In genomic region chr4:168682898-168683500, GRCh38 we compare ENCODE assay signal across 1 cellular context.
A peak's percentile ranks its signal among the peaks of the same experiment; 100 is the strongest.
TF ChIP-seq lines count a peak whose summit lies in the region.

No MANE protein-coding gene starts in this region.

TF ChIP-seq in GM12878, 131 proteins besides CTCF, POLR2A, EP300 and RAD21 (continued from another document):
- TF ChIP-seq MAX (IDR thresholded peaks at IDR 0.05; ENCODE audit: low read depth, low read length): no peak
- no peak for TF ChIP-seq FOXM1 (IDR thresholded peaks at IDR 0.05; ENCODE audit: low read depth, low read length)
- TF ChIP-seq YY1 (IDR thresholded peaks at IDR 0.05; ENCODE audit: low read depth, low read length): no peak
- peak; percentile 56; the same call in 1 of the 2 replicates for TF ChIP-seq BCL11A (IDR thresholded peaks at IDR 0.05; ENCODE audit: low read depth, low read length)
- TF ChIP-seq, protein P1, sequence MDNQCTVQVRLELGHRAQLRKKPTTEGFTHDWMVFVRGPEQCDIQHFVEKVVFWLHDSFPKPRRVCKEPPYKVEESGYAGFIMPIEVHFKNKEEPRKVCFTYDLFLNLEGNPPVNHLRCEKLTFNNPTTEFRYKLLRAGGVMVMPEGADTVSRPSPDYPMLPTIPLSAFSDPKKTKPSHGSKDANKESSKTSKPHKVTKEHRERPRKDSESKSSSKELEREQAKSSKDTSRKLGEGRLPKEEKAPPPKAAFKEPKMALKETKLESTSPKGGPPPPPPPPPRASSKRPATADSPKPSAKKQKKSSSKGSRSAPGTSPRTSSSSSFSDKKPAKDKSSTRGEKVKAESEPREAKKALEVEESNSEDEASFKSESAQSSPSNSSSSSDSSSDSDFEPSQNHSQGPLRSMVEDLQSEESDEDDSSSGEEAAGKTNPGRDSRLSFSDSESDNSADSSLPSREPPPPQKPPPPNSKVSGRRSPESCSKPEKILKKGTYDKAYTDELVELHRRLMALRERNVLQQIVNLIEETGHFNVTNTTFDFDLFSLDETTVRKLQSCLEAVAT (IDR thresholded peaks at IDR 0.05): 0 out of 2 replicates have a peak, but pooled peaks have one; percentile 49
- no peak for TF ChIP-seq MYB (IDR thresholded peaks at IDR 0.05; ENCODE audit: borderline replicate concordance, low read depth, low read length)
- TF ChIP-seq, protein P2, sequence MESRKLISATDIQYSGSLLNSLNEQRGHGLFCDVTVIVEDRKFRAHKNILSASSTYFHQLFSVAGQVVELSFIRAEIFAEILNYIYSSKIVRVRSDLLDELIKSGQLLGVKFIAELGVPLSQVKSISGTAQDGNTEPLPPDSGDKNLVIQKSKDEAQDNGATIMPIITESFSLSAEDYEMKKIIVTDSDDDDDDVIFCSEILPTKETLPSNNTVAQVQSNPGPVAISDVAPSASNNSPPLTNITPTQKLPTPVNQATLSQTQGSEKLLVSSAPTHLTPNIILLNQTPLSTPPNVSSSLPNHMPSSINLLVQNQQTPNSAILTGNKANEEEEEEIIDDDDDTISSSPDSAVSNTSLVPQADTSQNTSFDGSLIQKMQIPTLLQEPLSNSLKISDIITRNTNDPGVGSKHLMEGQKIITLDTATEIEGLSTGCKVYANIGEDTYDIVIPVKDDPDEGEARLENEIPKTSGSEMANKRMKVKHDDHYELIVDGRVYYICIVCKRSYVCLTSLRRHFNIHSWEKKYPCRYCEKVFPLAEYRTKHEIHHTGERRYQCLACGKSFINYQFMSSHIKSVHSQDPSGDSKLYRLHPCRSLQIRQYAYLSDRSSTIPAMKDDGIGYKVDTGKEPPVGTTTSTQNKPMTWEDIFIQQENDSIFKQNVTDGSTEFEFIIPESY (IDR thresholded peaks at IDR 0.05): no peak
- no peak for TF ChIP-seq ASH2L (IDR thresholded peaks at IDR 0.05; ENCODE audit: borderline replicate concordance, low read depth)
- TF ChIP-seq IKZF1 (conservative IDR thresholded peaks at IDR 0.05): peak; percentile 32; the same call in 1 of the 2 replicates
- peak; percentile 79 for TF ChIP-seq MEF2B (IDR thresholded peaks at IDR 0.05; ENCODE audit: partially characterized antibody, poor library complexity, severe bottlenecking)
- no peak for TF ChIP-seq ZNF687 (IDR thresholded peaks at IDR 0.05)
- TF ChIP-seq ZNF274 (IDR thresholded peaks at IDR 0.05; ENCODE audit: insufficient read depth, insufficient read length): no peak
- no peak for TF ChIP-seq ATF2 (IDR thresholded peaks at IDR 0.05; ENCODE audit: low read length)
- TF ChIP-seq RELB (IDR thresholded peaks at IDR 0.05; ENCODE audit: low read depth): peak; percentile 54; the same call in 1 of the 2 replicates
- TF ChIP-seq, protein P3, sequence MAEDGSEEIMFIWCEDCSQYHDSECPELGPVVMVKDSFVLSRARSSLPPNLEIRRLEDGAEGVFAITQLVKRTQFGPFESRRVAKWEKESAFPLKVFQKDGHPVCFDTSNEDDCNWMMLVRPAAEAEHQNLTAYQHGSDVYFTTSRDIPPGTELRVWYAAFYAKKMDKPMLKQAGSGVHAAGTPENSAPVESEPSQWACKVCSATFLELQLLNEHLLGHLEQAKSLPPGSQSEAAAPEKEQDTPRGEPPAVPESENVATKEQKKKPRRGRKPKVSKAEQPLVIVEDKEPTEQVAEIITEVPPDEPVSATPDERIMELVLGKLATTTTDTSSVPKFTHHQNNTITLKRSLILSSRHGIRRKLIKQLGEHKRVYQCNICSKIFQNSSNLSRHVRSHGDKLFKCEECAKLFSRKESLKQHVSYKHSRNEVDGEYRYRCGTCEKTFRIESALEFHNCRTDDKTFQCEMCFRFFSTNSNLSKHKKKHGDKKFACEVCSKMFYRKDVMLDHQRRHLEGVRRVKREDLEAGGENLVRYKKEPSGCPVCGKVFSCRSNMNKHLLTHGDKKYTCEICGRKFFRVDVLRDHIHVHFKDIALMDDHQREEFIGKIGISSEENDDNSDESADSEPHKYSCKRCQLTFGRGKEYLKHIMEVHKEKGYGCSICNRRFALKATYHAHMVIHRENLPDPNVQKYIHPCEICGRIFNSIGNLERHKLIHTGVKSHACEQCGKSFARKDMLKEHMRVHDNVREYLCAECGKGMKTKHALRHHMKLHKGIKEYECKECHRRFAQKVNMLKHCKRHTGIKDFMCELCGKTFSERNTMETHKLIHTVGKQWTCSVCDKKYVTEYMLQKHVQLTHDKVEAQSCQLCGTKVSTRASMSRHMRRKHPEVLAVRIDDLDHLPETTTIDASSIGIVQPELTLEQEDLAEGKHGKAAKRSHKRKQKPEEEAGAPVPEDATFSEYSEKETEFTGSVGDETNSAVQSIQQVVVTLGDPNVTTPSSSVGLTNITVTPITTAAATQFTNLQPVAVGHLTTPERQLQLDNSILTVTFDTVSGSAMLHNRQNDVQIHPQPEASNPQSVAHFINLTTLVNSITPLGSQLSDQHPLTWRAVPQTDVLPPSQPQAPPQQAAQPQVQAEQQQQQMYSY (CRISPR knock-in tag; IDR thresholded peaks at IDR 0.05): no peak
- no peak for TF ChIP-seq HDGF (IDR thresholded peaks at IDR 0.05)
- TF ChIP-seq CREM (IDR thresholded peaks at IDR 0.05; ENCODE audit: low read depth): no peak
- TF ChIP-seq MTA2 (IDR thresholded peaks at IDR 0.05; ENCODE audit: low read depth): peak; percentile 98
- peak; percentile 61; the same call in 1 of the 3 replicates for TF ChIP-seq POU2F2 (IDR thresholded peaks at IDR 0.05; ENCODE audit: borderline replicate concordance, low read depth, low read length)
- no peak for TF ChIP-seq RAD51 (IDR thresholded peaks at IDR 0.05)
- no peak for TF ChIP-seq ZNF384 (IDR thresholded peaks at IDR 0.05; ENCODE audit: borderline replicate concordance, low read depth, low read length)
- TF ChIP-seq ATF7 (IDR thresholded peaks at IDR 0.05; ENCODE audit: low read depth): peak; percentile 53; the same call in 1 of the 2 replicates
- no peak for TF ChIP-seq SMC3 (IDR thresholded peaks at IDR 0.05; ENCODE audit: borderline replicate concordance, low read length)
- 0 out of 2 replicates have a peak, but pooled peaks have one; percentile 36 for TF ChIP-seq BMI1 (IDR thresholded peaks at IDR 0.05; ENCODE audit: borderline replicate concordance)
- TF ChIP-seq ZBED1 (IDR thresholded peaks at IDR 0.05; ENCODE audit: borderline replicate concordance): no peak
- no peak for TF ChIP-seq MYC (IDR thresholded peaks at IDR 0.05; ENCODE audit: insufficient read depth, insufficient read length, insufficient replicate concordance, low read length, severe bottlenecking)
- TF ChIP-seq KDM1A (IDR thresholded peaks at IDR 0.05; ENCODE audit: borderline replicate concordance): no peak
